In genomic region chr16:1158456-1159324, GRCh38 we compare ENCODE assay signal across 13 cellular contexts. TPM values are rescaled to one million over a fixed set of nuclear protein-coding genes. Genes with fewer than 3 reads are reported as not detected.
DNase-seq lines count a peak whose midpoint lies in the region; ATAC-seq, FAIRE-seq and TF ChIP-seq lines count a peak whose summit lies in the region.
"Had no signal": no experiment of that assay in that cellular context is flagged by ENCODE, and none has a peak within 500 bp of the region (broad histone marks: within the 10 kb centered on the region; RNA-seq: fewer than 3 reads in every experiment).

No MANE protein-coding gene starts in this region.

- H3K27me3 ChIP-seq in HepG2 (ENCODE audit: control insufficient read depth in 1 of 2, insufficient read depth in 2 of 2, low read length in 2 of 2) = peaks cover 5 to 81% of the 10 kb centered on the region in 2 experiments
- H3K27me3 ChIP-seq in right lobe of liver = peaks cover 0 to 3% of the 10 kb centered on the region in 2 donors
- H3K27me3 ChIP-seq in cardiac muscle cell = no peaks in the 10 kb centered on the region
- H3K27me3 ChIP-seq in pancreas = peaks cover 0 to 8% (median 3%) of the 10 kb centered on the region in 4 donors

- intact Hi-C loops in HepG2 (cut with micrococcal nuclease; ENCODE audit: unreplicated experiment) = no loop called here
- intact Hi-C loops in right lobe of liver (cut with DNase I) = no loop called here
- intact Hi-C loops in pancreas (cut with DNase I) = no loop called here
- intact Hi-C loops in activated T-helper 2 cell treated with anti-CD3 and anti-CD28 coated beads, Interferon-gamma antibody, Interleukin-2, Interleukin-4, amounts not matched to agents 10 μg/mL and 5 μg/mL and 100 μg/mL, durations not matched to agents 14 hours and 24 hours and 36 hours (cut with micrococcal nuclease) = no loop called here

- no peak overlapping the region for H3K27ac Mint-ChIP-seq in activated T-helper 2 cell treated with anti-CD3 and anti-CD28 coated beads, Interferon-gamma antibody, Interleukin-2, Interleukin-4, amounts not matched to agents 10 μg/mL and 5 μg/mL and 100 μg/mL, durations not matched to agents 14 hours and 24 hours and 36 hours
- H3K27ac Mint-ChIP-seq: type B pancreatic cell had no signal

- no peaks in the 10 kb centered on the region for H3K4me1 Mint-ChIP-seq in activated T-helper 2 cell treated with anti-CD3 and anti-CD28 coated beads, Interferon-gamma antibody, Interleukin-2, Interleukin-4, amounts not matched to agents 10 μg/mL and 5 μg/mL and 100 μg/mL, durations not matched to agents 14 hours and 24 hours and 36 hours (ENCODE audit: low read depth)

- in situ Hi-C loops in HepG2 (cut with HindIII; ENCODE audit: extremely low pct_ligation_motif_present, low pct_unique_long_range_greater_than_20kb) = no loop called here

- H3K4me3 ChIP-seq in HepG2 (replicated peaks in 1 of 3; ENCODE audit: insufficient read depth in 1 of 3, low read depth in 2 of 3, low read length in 3 of 3) = peak overlapping the region in 2 of 3 experiments; percentile 16 to 23; a peak in 3 of 6 replicates
- no peak overlapping the region for H3K4me3 ChIP-seq in right lobe of liver
- no peak overlapping the region for H3K4me3 ChIP-seq in cardiac muscle cell
- no peak overlapping the region for H3K4me3 ChIP-seq in pancreas

- H3K36me3 Mint-ChIP-seq in activated T-helper 2 cell treated with anti-CD3 and anti-CD28 coated beads, Interferon-gamma antibody, Interleukin-2, Interleukin-4, amounts not matched to agents 10 μg/mL and 5 μg/mL and 100 μg/mL, durations not matched to agents 14 hours and 24 hours and 36 hours (ENCODE audit: low read depth) = no peaks in the 10 kb centered on the region
- H3K36me3 Mint-ChIP-seq: type B pancreatic cell had no signal

- H3K36me3 ChIP-seq in HepG2 (replicated peaks in 1 of 2; ENCODE audit: control insufficient read depth in 1 of 2, insufficient read depth in 2 of 2, low read length in 2 of 2) (no peaks in the 10 kb centered on the region), right lobe of liver (no peaks in the 10 kb centered on the region), cardiac muscle cell (no peaks in the 10 kb centered on the region), pancreas (no peaks in the 10 kb centered on the region)
- H3K36me3 ChIP-seq: spleen had no signal

- TF ChIP-seq EP300 in HepG2 (IDR thresholded peaks at IDR 0.05; ENCODE audit: low read depth in 2 of 2, low read length in 2 of 2) = no peak
- TF ChIP-seq EP300 in HepG2 (CRISPR knock-in tag; IDR thresholded peaks at IDR 0.05; ENCODE audit: borderline replicate concordance) = no peak

- no peak overlapping the region for H2AFZ ChIP-seq in HepG2 (ENCODE audit: low read length)

- no peak for TF ChIP-seq POLR2A in HepG2 (IDR thresholded peaks at IDR 0.05; ENCODE audit: insufficient read depth in 1 of 2, low read depth in 2 of 2, low read length in 2 of 2)
- TF ChIP-seq POLR2A in right lobe of liver (IDR thresholded peaks at IDR 0.05) = no peak

- H3K4me3 Mint-ChIP-seq in activated T-helper 2 cell treated with anti-CD3 and anti-CD28 coated beads, Interferon-gamma antibody, Interleukin-2, Interleukin-4, amounts not matched to agents 10 μg/mL and 5 μg/mL and 100 μg/mL, durations not matched to agents 14 hours and 24 hours and 36 hours (ENCODE audit: low read depth) = no peak overlapping the region

- H4K20me1 ChIP-seq in HepG2 (ENCODE audit: insufficient read depth, low read length) = 0 out of 2 replicates have a peak, but pooled peaks cover 8% of the 10 kb centered on the region

- H3K9me3 ChIP-seq in HepG2 (ENCODE audit: low read length) (no peaks in the 10 kb centered on the region), right lobe of liver (no peaks in the 10 kb centered on the region), cardiac muscle cell (ENCODE audit: low read depth) (no peaks in the 10 kb centered on the region), pancreas (no peaks in the 10 kb centered on the region)
- H3K9me3 ChIP-seq: spleen had no signal

- no peaks in the 10 kb centered on the region for H3K79me2 ChIP-seq in HepG2 (ENCODE audit: insufficient read depth, low read length)

- peak; percentile 6; the same call in 2 of the 3 replicates for ATAC-seq in HepG2
- no peak for ATAC-seq in right lobe of liver
- peak in 2 of 4 donors; percentile 7 to 8 for ATAC-seq in pancreas
- no peak for ATAC-seq in HG03460 (IDR thresholded peaks at IDR 0.05; ENCODE audit: unreplicated experiment)

- H3K27ac ChIP-seq in HepG2 (ENCODE audit: extremely low read length, insufficient read depth, low read length) = no peak overlapping the region
- no peak overlapping the region for H3K27ac ChIP-seq in right lobe of liver
- H3K27ac ChIP-seq in cardiac muscle cell = peak overlapping the region; percentile 85
- no peak overlapping the region for H3K27ac ChIP-seq in pancreas
- H3K27ac ChIP-seq: spleen had no signal

- H3K4me2 ChIP-seq in HepG2 (ENCODE audit: low read depth, low read length) = peak overlapping the region; percentile 59; the same call in 1 of the 2 replicates

- WGBS in HepG2 (ENCODE audit: low lambda C conversion rate) = 0% methylated on average over 3 of the region's 65 CpGs
- 78% methylated on average over 24 of the region's 65 CpGs for WGBS in right lobe of liver (ENCODE audit: insufficient coverage, low coverage, low lambda C conversion rate, missing lambda C conversion rate)
- whole genome bisulfite sequencing in pancreas, 2 donors = 21 to 22% methylated on average over 57 to 65 of the region's 65 CpGs

- H3K9me3 Mint-ChIP-seq in activated T-helper 2 cell treated with anti-CD3 and anti-CD28 coated beads, Interferon-gamma antibody, Interleukin-2, Interleukin-4, amounts not matched to agents 10 μg/mL and 5 μg/mL and 100 μg/mL, durations not matched to agents 14 hours and 24 hours and 36 hours = no peaks in the 10 kb centered on the region
- H3K9me3 Mint-ChIP-seq: type B pancreatic cell had no signal

- DNase-seq in HepG2 (ENCODE audit: low spot score) (peak; percentile 40), right lobe of liver (no peak), cardiac muscle cell (ENCODE audit: low read depth in 1 of 2, low spot score in 1 of 2) (peak in 1 of 2 donors; percentile 35), pancreas (peak in 5 of 6 donors; percentile 51 to 81 (median 62)), GM03348 (ENCODE audit: low spot score) (no peak), hippocampal formation (lab: John Stamatoyannopoulos, UW) (no peak)
- DNase-seq in activated T-helper 2 cell treated with anti-CD3 and anti-CD28 coated beads, Interferon-gamma antibody, Interleukin-2, Interleukin-4, amounts not matched to agents 10 μg/mL and 5 μg/mL and 100 μg/mL, durations not matched to agents 14 hours and 24 hours and 36 hours (ENCODE audit: low spot score) = no peak
- DNase-seq: activated naive CD4-positive, alpha-beta T cell treated with anti-CD3 and anti-CD28 coated beads, Interleukin-2, amount 50 U/mL, for 16 hours; NCI-H510A treated with DMSO at 0.1 percent for 48 hours; spleen had no signal

- CTCF ChIA-PET in HepG2 (lab: Yijun Ruan, JAX; ENCODE audit: low intra/inter-chr PET ratio, low total read pairs) = no interaction called here

- peaks cover 8% of the 10 kb centered on the region for H3K27me3 Mint-ChIP-seq in activated T-helper 2 cell treated with anti-CD3 and anti-CD28 coated beads, Interferon-gamma antibody, Interleukin-2, Interleukin-4, amounts not matched to agents 10 μg/mL and 5 μg/mL and 100 μg/mL, durations not matched to agents 14 hours and 24 hours and 36 hours (ENCODE audit: low read depth)

- no peak overlapping the region for H3K9ac ChIP-seq in HepG2 (ENCODE audit: insufficient read depth, low read depth, low read length)

- POLR2A ChIA-PET in HepG2 (lab: Yijun Ruan, JAX) = interaction anchor here (0.6 to 1.4 kb wide), 3 partner anchors 16 to 131 kb away, joined by 3 read pairs; no protein-coding TSS in a partner anchor

- H3K4me1 ChIP-seq in HepG2 (ENCODE audit: insufficient read depth, low read length) (peaks cover 56% of the 10 kb centered on the region), right lobe of liver (peaks cover 0 to 40% (median 20%) of the 10 kb centered on the region in 4 donors), cardiac muscle cell (ENCODE audit: low read depth) (peaks cover 18% of the 10 kb centered on the region), pancreas (peaks cover 14 to 22% (median 22%) of the 10 kb centered on the region in 3 donors)

- FAIRE-seq in HepG2 (lab: Jason Lieb, UNC) (no peak), pancreas (lab: Jason Lieb, UNC) (no peak)

- TF ChIP-seq RAD21 in HepG2 (CRISPR knock-in tag; IDR thresholded peaks at IDR 0.05) = no peak

- TF ChIP-seq CTCF in HepG2 (CRISPR knock-in tag; IDR thresholded peaks at IDR 0.05) (no peak), right lobe of liver (IDR thresholded peaks at IDR 0.05) (no peak), cardiac muscle cell (IDR thresholded peaks at IDR 0.05; ENCODE audit: low read depth, low read length) (no peak), pancreas (IDR thresholded peaks at IDR 0.05) (no peak)

- no TSS peak for BruUV-seq in HepG2 (replicated peaks; lab: Mats Ljungman, UMichigan)

RNA-seq across cellular contexts. Expression of gene CACNA1H, which starts 5.8 kb away (rescaled TPM):
- total RNA-seq in HepG2 (2016; rRNA removed; fragmentation: Illumina TruSeq; extraction: Trizol) (0.40 and 0.56 TPM in 2 replicates), right lobe of liver (10 to 100 TPM in 1 of 6 experiments, 1 to 10 TPM in 3, under 1 TPM in 2; 0.56 to 14.0 (median 5.0) TPM), cardiac muscle cell (30.4 and 66.1 TPM in 2 replicates), pancreas (1 to 10 TPM; 2.5 to 5.4 (median 3.6) TPM)
- under 0.01 TPM in 1 of 2 replicates, not detected in the other for total RNA-seq in HepG2 (2016; cell fraction: cytosol; rRNA removed; fragmentation: Illumina TruSeq; extraction: Trizol; ENCODE audit: low read depth)
- total RNA-seq in HepG2 (2016; cell fraction: insoluble cytoplasmic fraction; rRNA removed; fragmentation: Illumina TruSeq; extraction: Trizol) = 0.30 and 0.52 TPM in 2 replicates
- 0.17 and 0.22 TPM in 2 replicates for total RNA-seq in HepG2 (2016; cell fraction: membrane; rRNA removed; fragmentation: Illumina TruSeq; extraction: Trizol)
- total RNA-seq in HepG2 (2016; cell fraction: nucleus; rRNA removed; fragmentation: Illumina TruSeq; extraction: Trizol) = 0.59 and 1.2 TPM in 2 replicates
- polyA plus RNA-seq in HepG2 (2011; rRNA removed) (1.8 and 3.0 TPM in 2 replicates), cardiac muscle cell (8.9 and 16.5 TPM in 2 replicates), pancreas (10 to 100 TPM; 12.8 to 20.5 TPM)
- polyA plus RNA-seq in HepG2 (2011; cell fraction: cytosol; rRNA removed) = 1.9 and 2.4 TPM in 2 replicates
- 13.0 and 15.5 TPM in 2 replicates for polyA plus RNA-seq in HepG2 (2011; cell fraction: nucleus; rRNA removed)
- 0.21 and 1.4 TPM in 2 replicates for polyA plus RNA-seq in HepG2 (2012)
- polyA plus RNA-seq in HepG2 (2016; cell fraction: cytosol; fragmentation: Illumina TruSeq; extraction: Trizol; ENCODE audit: low read depth) = 0.03 and 0.05 TPM in 2 replicates
- polyA plus RNA-seq in HepG2 (2016; cell fraction: insoluble cytoplasmic fraction; fragmentation: Illumina TruSeq; extraction: Trizol; ENCODE audit: low read depth) = 0.22 TPM in 2 replicates
- polyA plus RNA-seq in HepG2 (2016; cell fraction: membrane; fragmentation: Illumina TruSeq; extraction: Trizol; ENCODE audit: low read depth) = 0.10 and 0.14 TPM in 2 replicates
- polyA plus RNA-seq in HepG2 (2016; cell fraction: nucleus; fragmentation: Illumina TruSeq; extraction: Trizol; ENCODE audit: insufficient read depth, low read depth) = 1.6 and 2.0 TPM in 2 replicates
- 0.40 and 7.6 TPM in 2 replicates for polyA minus RNA-seq in HepG2 (2011; rRNA and poly(A)+ RNA removed; ENCODE audit: low replicate concordance)
- polyA minus RNA-seq in HepG2 (2011; cell fraction: cytosol; rRNA and poly(A)+ RNA removed) = 3.0 and 3.5 TPM in 2 replicates
- polyA minus RNA-seq in HepG2 (2011; cell fraction: nucleus; rRNA and poly(A)+ RNA removed) = 2.7 and 4.5 TPM in 2 replicates
- total RNA-seq in activated T-helper 2 cell treated with anti-CD3 and anti-CD28 coated beads, Interferon-gamma antibody, Interleukin-2, Interleukin-4, amounts not matched to agents 10 μg/mL and 5 μg/mL and 100 μg/mL, durations not matched to agents 14 hours and 24 hours and 36 hours = 0.09 TPM in 2 replicates
- total RNA-seq: RPMI7951 had no signal

Comparison
In these comparisons a context has a peak if more than half of its experiments do, and no peak if none do; other contexts are left out.
1. DNase-seq: peak in HepG2 (single experiment) and pancreas (5 of 6); none in right lobe of liver (0 of 3), GM03348 (single experiment), hippocampal formation (0 of 2) and activated T-helper 2 cell treated with anti-CD3 and anti-CD28 coated beads, Interferon-gamma antibody, Interleukin-2, Interleukin-4, amounts not matched to agents 10 μg/mL and 5 μg/mL and 100 μg/mL, durations not matched to agents 14 hours and 24 hours and 36 hours (single experiment).
2. H3K4me3 ChIP-seq: peak in HepG2 (2 of 3); none in right lobe of liver (0 of 3), cardiac muscle cell (single experiment) and pancreas (0 of 4).